In the genomic region with DNA sequence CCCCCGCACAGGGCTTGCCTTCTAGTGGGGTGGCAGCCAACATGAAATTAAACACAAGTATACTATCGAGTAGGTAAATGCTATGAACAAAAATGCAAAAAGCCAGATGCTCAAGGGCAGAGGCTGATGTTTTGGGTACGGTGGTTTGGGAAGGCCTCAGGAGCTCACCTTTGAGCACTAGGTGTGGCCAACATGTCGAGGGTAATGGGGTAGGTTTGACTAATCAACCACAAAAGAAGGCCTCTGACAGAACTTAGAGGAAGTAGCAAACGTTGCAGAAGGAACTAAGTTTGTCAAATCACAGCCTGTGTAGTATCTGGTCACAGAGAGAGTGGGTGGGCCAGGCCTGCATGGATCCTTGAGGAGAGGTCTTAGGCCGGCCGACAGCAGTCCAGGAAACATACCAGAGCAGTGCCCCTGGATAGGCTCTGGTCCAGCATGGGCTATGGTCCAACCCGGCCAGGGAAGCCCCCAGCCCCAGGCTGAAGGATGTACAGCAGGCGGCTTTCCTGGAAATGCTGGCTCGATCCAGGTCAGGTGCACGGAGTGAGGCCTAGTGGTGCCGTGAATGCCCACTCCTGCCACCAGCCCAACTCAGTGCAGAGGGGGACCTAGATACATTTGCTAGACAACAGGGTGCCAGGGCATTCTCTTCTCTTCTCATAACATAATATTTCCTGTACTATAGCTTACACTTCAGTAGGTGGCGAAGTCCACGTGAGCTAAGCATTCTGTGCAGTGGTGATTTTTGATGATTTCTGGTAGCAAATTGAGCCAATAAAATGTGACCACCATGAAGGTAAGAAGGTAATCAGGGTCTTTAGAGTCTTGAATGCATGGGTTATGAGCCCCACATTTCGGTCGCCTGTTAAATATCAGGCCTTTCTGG, we compare ENCODE assay signal across 9 cellular contexts. TPM values are rescaled to one million over a fixed set of nuclear protein-coding genes. Genes with fewer than 3 reads are reported as not detected.
DNase-seq lines count a peak whose midpoint lies in the region; ATAC-seq and TF ChIP-seq lines count a peak whose summit lies in the region.
"Had no signal": no experiment of that assay in that cellular context is flagged by ENCODE, and none has a peak within 500 bp of the region (broad histone marks: within the 10 kb centered on the region; RNA-seq: fewer than 3 reads in every experiment).

No MANE protein-coding gene starts in this region.

- peak; percentile 24 to 48 for ATAC-seq in activated T-cell treated with anti-CD3 and anti-CD28 coated beads, Interleukin-2, amount 50 U/mL, for 4 hours

- peaks cover 2% of the 10 kb centered on the region for H3K27me3 Mint-ChIP-seq in activated T-cell treated with anti-CD3 and anti-CD28 coated beads, Interleukin-2, amount 50 U/mL, for 4 hours (ENCODE audit: low read depth)

- no peak overlapping the region for H3K4ac ChIP-seq in mesendoderm (ENCODE audit: low read depth, low read length)

- H3K4me3 ChIP-seq in Loucy (ENCODE audit: low read length, poor library complexity, severe bottlenecking) (peak overlapping the region; percentile 35), skin epidermis (no peak overlapping the region), mesendoderm (ENCODE audit: low read length) (no peak overlapping the region)

- H3K9me3 Mint-ChIP-seq in activated T-cell treated with anti-CD3 and anti-CD28 coated beads, Interleukin-2, amount 50 U/mL, for 4 hours: no peaks in the 10 kb centered on the region

- H3F3A ChIP-seq in Loucy (ENCODE audit: low read depth): no peaks in the 10 kb centered on the region

- H3K27me3 ChIP-seq in Loucy (ENCODE audit: insufficient read depth, low read length, poor library complexity, severe bottlenecking): no peaks in the 10 kb centered on the region
- H3K27me3 ChIP-seq in mesendoderm (ENCODE audit: insufficient read depth, low read length, poor library complexity): no peaks in the 10 kb centered on the region

- H3K9me3 ChIP-seq in Loucy (ENCODE audit: insufficient read depth, low read depth, low read length): no peaks in the 10 kb centered on the region

- no peaks in the 10 kb centered on the region for H3K9me2 ChIP-seq in Loucy (replicated peaks; ENCODE audit: low read depth, low read length)

- H3K27ac ChIP-seq in caudate nucleus (ENCODE audit: low read depth, low read length) (peak overlapping the region; percentile 1), skin epidermis (peak overlapping the region; percentile 52 to 90 (median 78)), mesendoderm (ENCODE audit: low read depth, low read length) (no peak overlapping the region)

- H3K4me1 ChIP-seq in Loucy (ENCODE audit: insufficient read depth, low read length, poor library complexity, severe bottlenecking) (peaks cover 48% of the 10 kb centered on the region), mesendoderm (ENCODE audit: control insufficient read depth, low read depth, low read length) (no peaks in the 10 kb centered on the region)

- H3K9ac ChIP-seq in Loucy (ENCODE audit: low read depth, low read length, poor library complexity, severe bottlenecking): peak overlapping the region; percentile 17
- H3K9ac ChIP-seq in mesendoderm (ENCODE audit: low read length): no peak overlapping the region

- no peak for DNase-seq in activated T-cell treated with anti-CD3 and anti-CD28 coated beads, Interleukin-2, amount 50 U/mL, for 4 hours
- no peak for DNase-seq in activated T-cell treated with anti-CD3 and anti-CD28 coated beads, Interleukin-2, amount 50 U/mL, for 48 hours
- DNase-seq in caudate nucleus (lab: John Stamatoyannopoulos, UW) (no peak), mesendoderm (no peak), retina (no peak)
- no peak for DNase-seq in stimulated activated naive CD4-positive, alpha-beta T cell treated with Interleukin-2 at 50 U/mL for 16 hours (lab: John Stamatoyannopoulos, UW)

- H4K20me1 ChIP-seq in Loucy (ENCODE audit: insufficient read depth, low read length, poor library complexity, severe bottlenecking): no peaks in the 10 kb centered on the region

- no peak overlapping the region for H2BK5ac ChIP-seq in mesendoderm (ENCODE audit: low read length)

- H4K8ac ChIP-seq in mesendoderm (ENCODE audit: low read depth, low read length): no peak overlapping the region

- no CpG with 5 or more reads among the region's 16 CpGs for WGBS in mesendoderm (ENCODE audit: extremely low coverage, insufficient coverage, low lambda C conversion rate)

- no peaks in the 10 kb centered on the region for H3K79me2 ChIP-seq in Loucy (ENCODE audit: insufficient read depth, low read length)
- no peaks in the 10 kb centered on the region for H3K79me2 ChIP-seq in mesendoderm (ENCODE audit: control insufficient read depth, insufficient read depth, low read length)

- H2BK120ac ChIP-seq in mesendoderm (ENCODE audit: low read depth, low read length): no peak overlapping the region

- no peak overlapping the region for H2AFZ ChIP-seq in Loucy (ENCODE audit: low read length)

- H3K56ac ChIP-seq in mesendoderm (ENCODE audit: low read length): no peak overlapping the region

- peak; percentile 50 for TF ChIP-seq CTCF in Loucy (conservative IDR thresholded peaks at IDR 0.05; ENCODE audit: low read length)

- peaks cover 16% of the 10 kb centered on the region for H3K4me1 Mint-ChIP-seq in activated T-cell treated with anti-CD3 and anti-CD28 coated beads, Interleukin-2, amount 50 U/mL, for 4 hours (ENCODE audit: low read depth)

- no peaks in the 10 kb centered on the region for H3K36me3 Mint-ChIP-seq in activated T-cell treated with anti-CD3 and anti-CD28 coated beads, Interleukin-2, amount 50 U/mL, for 4 hours (ENCODE audit: insufficient read depth)

- H3K18ac ChIP-seq in mesendoderm (ENCODE audit: low read length): no peak overlapping the region

- H3K4me2 ChIP-seq in Loucy (ENCODE audit: low read depth, low read length, poor library complexity, severe bottlenecking): peak overlapping the region; percentile 63
- H3K4me2 ChIP-seq in mesendoderm (ENCODE audit: low read length): no peak overlapping the region

- no peak overlapping the region for H4K5ac ChIP-seq in mesendoderm (ENCODE audit: low read length)

- H3K36me3 ChIP-seq in Loucy (ENCODE audit: insufficient read depth, low read length) (no peaks in the 10 kb centered on the region), mesendoderm (ENCODE audit: control insufficient read depth, insufficient read depth, low read length) (no peaks in the 10 kb centered on the region)

- H3K79me1 ChIP-seq in mesendoderm (ENCODE audit: low read length): no peaks in the 10 kb centered on the region

- H2BK15ac ChIP-seq in mesendoderm (replicated peaks; ENCODE audit: low read depth): no peak overlapping the region

- H2AK5ac ChIP-seq in mesendoderm (ENCODE audit: low read length): no peak overlapping the region

- no peak overlapping the region for H3K4me3 Mint-ChIP-seq in activated T-cell treated with anti-CD3 and anti-CD28 coated beads, Interleukin-2, amount 50 U/mL, for 4 hours

- no peak overlapping the region for H3K23ac ChIP-seq in mesendoderm (ENCODE audit: low read length)

RNA-seq across cellular contexts. Expression of a gene that starts 56.3 kb away (rescaled TPM):
- under 1 TPM; 0.18 to 0.76 (median 0.30) TPM for total RNA-seq in activated T-cell treated with anti-CD3 and anti-CD28 coated beads, Interleukin-2, amount 50 U/mL, for 4 hours
- under 0.01 TPM for polyA plus RNA-seq in mesendoderm (2013, experiment 1 of 2)
- 0.01 TPM for polyA plus RNA-seq in mesendoderm (2013, experiment 2 of 2)
- polyA plus RNA-seq: BJ had no signal
